ENCODE assay signal across 8 cellular contexts in the genomic region with DNA sequence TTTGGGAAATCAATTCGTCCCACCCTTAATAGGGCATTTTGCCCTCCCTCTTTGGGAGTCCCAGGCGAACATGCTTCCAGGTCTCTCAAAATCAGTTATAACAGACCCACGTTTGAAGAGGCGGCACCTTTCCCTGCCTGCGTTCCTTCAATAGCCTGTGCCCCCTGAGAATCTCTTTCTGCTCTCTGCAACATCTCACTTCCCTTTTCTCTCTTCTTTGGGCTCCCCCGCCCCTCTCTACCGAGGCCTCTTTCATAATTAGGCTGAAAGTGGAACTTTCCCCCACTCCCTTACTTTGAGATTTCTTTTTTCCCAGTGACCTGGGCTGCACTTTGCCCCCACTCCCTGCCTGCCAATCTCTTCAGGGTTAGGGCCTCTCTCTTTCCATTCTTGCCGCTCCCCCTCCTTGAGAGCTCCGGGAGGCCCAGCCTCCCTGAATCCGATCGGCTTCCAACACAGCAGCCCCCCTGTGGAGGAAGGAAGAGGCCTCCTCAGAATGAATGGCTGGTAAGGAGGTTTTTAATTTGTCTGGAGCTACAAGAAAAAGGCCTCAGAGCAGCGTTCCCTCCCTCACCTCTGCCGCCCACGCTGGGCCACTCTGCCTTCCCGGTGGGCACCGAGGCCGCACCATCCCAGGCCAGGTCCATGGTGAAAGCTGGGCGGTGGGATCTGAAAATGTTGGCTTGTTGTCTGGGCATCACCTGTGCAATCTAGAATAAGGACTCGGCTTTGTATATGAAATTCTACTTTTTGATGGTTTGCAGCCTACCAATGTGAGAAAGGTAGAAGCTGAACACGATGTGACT.
DNase-seq lines count a peak whose midpoint lies in the region; ATAC-seq, FAIRE-seq and TF ChIP-seq lines count a peak whose summit lies in the region.

No MANE protein-coding gene starts in this region.

- no peaks in the 10 kb centered on the region for H3K9me3 ChIP-seq in iPS-15b (ENCODE audit: control insufficient read depth, insufficient read depth, low read length)

- H3K36me3 ChIP-seq in iPS-15b (ENCODE audit: control insufficient read depth, insufficient read depth, low read length): no peaks in the 10 kb centered on the region

- no peak for TF ChIP-seq POLR2A in GM12891 (IDR thresholded peaks at IDR 0.05; ENCODE audit: low read depth, low read length)

- FAIRE-seq in GM12891 (lab: Jason Lieb, UNC): peak; percentile 87

- peak; percentile 97 for ATAC-seq in GM21576 (IDR thresholded peaks at IDR 0.05; ENCODE audit: unreplicated experiment)
- peak; percentile 85 for ATAC-seq in HG03575 (IDR thresholded peaks at IDR 0.05; ENCODE audit: extremely low read depth, insufficient number of reproducible peaks, low FRiP score, unreplicated experiment)

- peaks cover 14% of the 10 kb centered on the region for H3K27me3 ChIP-seq in iPS-15b (ENCODE audit: control insufficient read depth, insufficient read depth, low read length)

- no peak overlapping the region for H3K9ac ChIP-seq in iPS-15b (ENCODE audit: low read depth, low read length)

- H3K4me3 ChIP-seq in iPS-15b (ENCODE audit: low read depth, low read length): peak overlapping the region; percentile 59

- DNase-seq in GM12891 (ENCODE audit: insufficient read length, low spot score) (peak; percentile 90), activated gamma-delta T cell treated with Interleukin-2 at 50 U/mL for 16 hours (no peak), HK-2 (ENCODE audit: unreplicated experiment) (no peak)
- DNase-seq in activated CD8-positive, alpha-beta memory T cell treated with anti-CD3 and anti-CD28 coated beads, Interleukin-2, amount 50 U/mL, for 48 hours: no peak
- no peak for DNase-seq in stimulated activated CD4-positive, alpha-beta T cell treated with anti-CD3 and anti-CD28 coated beads, Interleukin-4, amount 100 ng/mL, for 1 hour

- H3K4me1 ChIP-seq in iPS-15b (ENCODE audit: control insufficient read depth, insufficient read depth, low read length): peaks cover 35% of the 10 kb centered on the region

TF ChIP-seq in GM12891, 5 proteins besides CTCF, POLR2A, EP300 and RAD21:
- TF ChIP-seq TAF1 (IDR thresholded peaks at IDR 0.05; ENCODE audit: low read depth, low read length) (no peak), SPI1 (IDR thresholded peaks at IDR 0.05; ENCODE audit: low read depth, low read length) (peak; percentile 99), PAX5 (IDR thresholded peaks at IDR 0.05; ENCODE audit: insufficient read depth, low read length, severe bottlenecking) (no peak)
TF ChIP-seq in GM12891: peak in this region for 1.
